ENCODE assay signal across 8 cellular contexts in the genomic region with DNA sequence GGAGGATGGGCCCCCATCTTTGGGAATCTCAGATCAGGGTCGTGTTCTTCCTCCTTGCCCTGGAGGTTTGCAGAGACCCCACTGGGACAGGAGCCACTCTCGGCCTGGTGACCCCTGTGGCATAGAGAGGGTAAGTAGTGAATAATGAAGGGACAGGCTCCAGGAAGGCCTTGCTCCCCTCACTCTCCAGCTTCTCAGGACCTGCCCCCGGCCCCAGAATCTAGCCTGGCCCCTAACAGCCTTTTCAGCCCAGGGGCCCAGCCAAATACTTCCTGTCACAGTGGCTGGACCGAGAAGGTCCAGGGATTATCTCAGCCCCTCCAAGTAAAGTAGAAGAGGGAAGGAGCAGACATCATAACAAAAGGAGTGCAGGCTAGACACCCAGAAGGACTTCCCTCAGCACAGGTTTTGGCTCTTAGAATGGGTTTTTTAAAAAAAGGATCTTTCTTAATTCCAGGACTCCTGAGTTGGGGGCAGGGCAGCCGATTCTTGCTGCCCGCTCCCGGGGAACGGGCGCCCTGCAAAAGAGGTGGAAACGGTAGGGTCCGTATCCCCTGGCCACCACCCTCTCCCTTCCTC. TPM values are rescaled to one million over a fixed set of nuclear protein-coding genes. Genes with fewer than 3 reads are reported as not detected.
DNase-seq lines count a peak whose midpoint lies in the region; ATAC-seq and TF ChIP-seq lines count a peak whose summit lies in the region.

No MANE protein-coding gene starts in this region.

- no peaks in the 10 kb centered on the region for H3K9me3 ChIP-seq in ES-I3 (ENCODE audit: control insufficient read depth, insufficient read depth, low read length)
- 0 out of 2 replicates have a peak, but pooled peaks cover 5% of the 10 kb centered on the region for H3K9me3 ChIP-seq in SJSA1 (replicated peaks)
- no peaks in the 10 kb centered on the region for H3K9me3 ChIP-seq in esophagus squamous epithelium
- H3K9me3 ChIP-seq in psoas muscle, result no peaks in the 10 kb centered on the region

- peaks cover 8% of the 10 kb centered on the region; the same call in 1 of the 2 replicates for H3K27me3 ChIP-seq in SJSA1 (replicated peaks)
- H3K27me3 ChIP-seq in esophagus squamous epithelium, result peaks cover 0 to 51% (median 0%) of the 10 kb centered on the region in 4 donors
- H3K27me3 ChIP-seq in psoas muscle (ENCODE audit: insufficient read depth in 3 of 3, low read length in 2 of 3), result peaks cover 0 to 6% (median 0%) of the 10 kb centered on the region in 3 donors

- no peak for TF ChIP-seq POLR2A in esophagus squamous epithelium (IDR thresholded peaks at IDR 0.05)

- TF ChIP-seq CTCF in esophagus squamous epithelium (IDR thresholded peaks at IDR 0.05), result no peak
- no peak for TF ChIP-seq CTCF in psoas muscle (IDR thresholded peaks at IDR 0.05)

- H3K9ac ChIP-seq in ES-I3 (ENCODE audit: low read depth, low read length), result peak overlapping the region; percentile 95; the same call in 1 of the 2 replicates

- H3K4me3 ChIP-seq in SJSA1 (peak overlapping the region; percentile 52), esophagus squamous epithelium (peak overlapping the region; percentile 45 to 78 (median 60)), psoas muscle (peak overlapping the region; percentile 65)

- POLR2A ChIA-PET in HEK293T (lab: Yijun Ruan, JAX), result interaction anchor here (1.2 to 1.6 kb wide), 2 partner anchors 133 to 189 kb away, joined by 3 to 4 read pairs; a partner anchor contains a TSS

- no peaks in the 10 kb centered on the region for H3K36me3 ChIP-seq in ES-I3 (ENCODE audit: insufficient read depth, low read length)
- no peaks in the 10 kb centered on the region for H3K36me3 ChIP-seq in SJSA1
- H3K36me3 ChIP-seq in esophagus squamous epithelium, result no peaks in the 10 kb centered on the region
- H3K36me3 ChIP-seq in psoas muscle (ENCODE audit: insufficient read depth in 1 of 2, low read depth in 1 of 2), result no peaks in the 10 kb centered on the region

- intact Hi-C loops in esophagus squamous epithelium (cut with DNase I) (loop anchor here (5.0 to 10.0 kb wide), 3 partner anchors 200 to 420 kb away; a partner anchor contains a TSS), psoas muscle (cut with DNase I) (loop anchor here in 1 of 2 donors (2.0 kb wide), 1 partner anchor 120 kb away; no protein-coding TSS in a partner anchor)

- 8 to 13% methylated on average over 8 to 9 of the region's 11 CpGs for WGBS in esophagus squamous epithelium, 2 donors
- 38 to 43% (median 42%) methylated on average over 11 of the region's 11 CpGs for WGBS in psoas muscle, 3 donors

- CTCF ChIA-PET in HEK293T (lab: Yijun Ruan, JAX), result interaction anchor here (0.5 to 2.1 kb wide), 6 partner anchors 18 to 1134 kb away, joined by 3 to 7 read pairs (median 4); a partner anchor contains a TSS

- DNase-seq in SJSA1 (ENCODE audit: low read depth in 1 of 2, low spot score in 2 of 2) (no peak), esophagus squamous epithelium (lab: John Stamatoyannopoulos, UW) (no peak), psoas muscle (peak in 1 of 2 donors; percentile 38), HEK293T (ENCODE audit: extremely low spot score) (no peak), GM19238 (ENCODE audit: insufficient read length, low spot score) (no peak)

- no peak for ATAC-seq in psoas muscle
- no peak for ATAC-seq in HG02840 (IDR thresholded peaks at IDR 0.05; ENCODE audit: low FRiP score, unreplicated experiment)
- no peak for ATAC-seq in HG03565 (IDR thresholded peaks at IDR 0.05; ENCODE audit: unreplicated experiment)

- H3K27ac ChIP-seq in SJSA1, result no peak overlapping the region
- peak overlapping the region; percentile 64 to 90 (median 78) for H3K27ac ChIP-seq in esophagus squamous epithelium
- H3K27ac ChIP-seq in psoas muscle, result no peak overlapping the region

- H3K4me1 ChIP-seq in ES-I3 (ENCODE audit: insufficient read depth, low read length) (peaks cover 21% of the 10 kb centered on the region), SJSA1 (replicated peaks) (peaks cover 22% of the 10 kb centered on the region), esophagus squamous epithelium (peaks cover 30 to 60% (median 31%) of the 10 kb centered on the region in 3 donors), psoas muscle (no peaks in the 10 kb centered on the region)

TF ChIP-seq in HEK293T, 16 proteins besides CTCF, POLR2A, EP300 and RAD21:
- TF ChIP-seq TARDBP (IDR thresholded peaks at IDR 0.05), result no peak
- TF ChIP-seq LEF1 (IDR thresholded peaks at IDR 0.05; ENCODE audit: borderline replicate concordance), result no peak
- TF ChIP-seq HDGF (IDR thresholded peaks at IDR 0.05; ENCODE audit: borderline replicate concordance), result no peak
- no peak for TF ChIP-seq L3MBTL2 (conservative IDR thresholded peaks at IDR 0.05)
- TF ChIP-seq ZNF384 (IDR thresholded peaks at IDR 0.05), result no peak
- no peak for TF ChIP-seq ARNT (IDR thresholded peaks at IDR 0.05)
- TF ChIP-seq FOXA1 (IDR thresholded peaks at IDR 0.05), result no peak
- TF ChIP-seq BHLHE40 (IDR thresholded peaks at IDR 0.05; ENCODE audit: borderline replicate concordance), result no peak
- no peak for TF ChIP-seq CTBP1 (IDR thresholded peaks at IDR 0.05; ENCODE audit: borderline replicate concordance)
- no peak for TF ChIP-seq SUZ12 (IDR thresholded peaks at IDR 0.05)
- TF ChIP-seq FOXK2 (IDR thresholded peaks at IDR 0.05), result no peak
- no peak for TF ChIP-seq FOXM1 (IDR thresholded peaks at IDR 0.05; ENCODE audit: borderline replicate concordance)
- TF ChIP-seq SP1 (IDR thresholded peaks at IDR 0.05), result no peak

RNA-seq across cellular contexts. Expression of a gene that starts 0.6 kb away (rescaled TPM):
- 2.2 and 2.3 TPM in 2 replicates for total RNA-seq in SJSA1 (2014; rRNA removed; shearing (Covaris generic))
- 1 to 10 TPM in 2 of 4 donors, under 1 TPM in 2; 0.53 to 3.8 (median 1.5) TPM for total RNA-seq in esophagus squamous epithelium
- 1 to 10 TPM in 1 of 4 donors, under 1 TPM in 3; 0.42 to 1.8 (median 0.61) TPM for total RNA-seq in psoas muscle
- polyA plus RNA-seq in psoas muscle, result under 1 TPM; 0.39 to 0.75 (median 0.55) TPM

Comparison
In these comparisons a context has a peak if more than half of its experiments do, and no peak if none do; other contexts are left out.
1. H3K27ac ChIP-seq: peak in esophagus squamous epithelium (4 of 4); none in SJSA1 (single experiment) and psoas muscle (single experiment).
2. Peak in every context shown above with its lines, with median percentiles within 50 percentile points of each other: H3K4me3 ChIP-seq.